ENCODE assay signal across 1 cellular context in genomic region chr2:61017556-61018318, GRCh38.
TF ChIP-seq lines count a peak whose summit lies in the region.

Gene PEX13, plus strand, starts transcription at chr2:61017720. Its CDS starts 40 bp downstream, at chr2:61017760.
Gene PUS10, minus strand, starts transcription at chr2:61018255. Its CDS starts 6,365 bp downstream, at chr2:61011890.

TF ChIP-seq in HepG2, 621 proteins besides CTCF, POLR2A, EP300 and RAD21 (continued from another document and continues in another):
- TF ChIP-seq RERE (CRISPR knock-in tag; IDR thresholded peaks at IDR 0.05; ENCODE audit: low read depth) (peak; percentile 73; the same call in 1 of the 2 replicates), ZMAT5 (CRISPR knock-in tag; IDR thresholded peaks at IDR 0.05; ENCODE audit: borderline replicate concordance, low read depth) (no peak), ZNF775 (CRISPR knock-in tag; IDR thresholded peaks at IDR 0.05; ENCODE audit: borderline replicate concordance) (peak; percentile 24; the same call in 1 of the 2 replicates), ERF (CRISPR knock-in tag; IDR thresholded peaks at IDR 0.05) (peak; percentile 92), MYPOP (CRISPR knock-in tag; IDR thresholded peaks at IDR 0.05) (peak; percentile 79; the same call in 1 of the 2 replicates), ZNF709 (CRISPR knock-in tag; IDR thresholded peaks at IDR 0.05) (0 out of 2 replicates have a peak, but pooled peaks have one; percentile 7), AFF4 (CRISPR knock-in tag; IDR thresholded peaks at IDR 0.05) (peak; percentile 15), ARNT2 (CRISPR knock-in tag; IDR thresholded peaks at IDR 0.05; ENCODE audit: low read depth) (peak; percentile 65), RFX3 (CRISPR knock-in tag; IDR thresholded peaks at IDR 0.05) (no peak), JUNB (CRISPR knock-in tag; IDR thresholded peaks at IDR 0.05; ENCODE audit: borderline replicate concordance) (0 out of 2 replicates have a peak, but pooled peaks have one; percentile 9), ZFX (CRISPR knock-in tag; IDR thresholded peaks at IDR 0.05; ENCODE audit: low read depth) (peak; percentile 68), NCOA1 (CRISPR knock-in tag; IDR thresholded peaks at IDR 0.05) (no peak), ARNTL (CRISPR knock-in tag; IDR thresholded peaks at IDR 0.05) (peak; percentile 70; the same call in 1 of the 2 replicates), TRIM24 (CRISPR knock-in tag; IDR thresholded peaks at IDR 0.05) (no peak; the same call in 1 of the 2 replicates), SMYD3 (CRISPR knock-in tag; IDR thresholded peaks at IDR 0.05) (peak; percentile 2; the same call in 1 of the 2 replicates), GLI4 (CRISPR knock-in tag; IDR thresholded peaks at IDR 0.05; ENCODE audit: borderline replicate concordance) (peak; percentile 78; the same call in 1 of the 2 replicates), REPIN1 (CRISPR knock-in tag; IDR thresholded peaks at IDR 0.05; ENCODE audit: borderline replicate concordance, low read depth) (peak; percentile 74; the same call in 1 of the 2 replicates), ZNF746 (CRISPR knock-in tag; IDR thresholded peaks at IDR 0.05) (peak; percentile 70), FOXJ3 (CRISPR knock-in tag; IDR thresholded peaks at IDR 0.05; ENCODE audit: borderline replicate concordance) (0 out of 2 replicates have a peak, but pooled peaks have one; percentile 5), HMG20B (CRISPR knock-in tag; conservative IDR thresholded peaks at IDR 0.05) (peak; percentile 83), MYC (CRISPR knock-in tag; IDR thresholded peaks at IDR 0.05; ENCODE audit: borderline replicate concordance) (peak; percentile 13; the same call in 1 of the 2 replicates), THYN1 (CRISPR knock-in tag; IDR thresholded peaks at IDR 0.05; ENCODE audit: borderline replicate concordance, low read depth) (peak; percentile 26; the same call in 1 of the 2 replicates), TGIF2 (CRISPR knock-in tag; IDR thresholded peaks at IDR 0.05) (peak; percentile 88), NCOR1 (IDR thresholded peaks at IDR 0.05; ENCODE audit: borderline replicate concordance, low read length) (peak; percentile 99), ZNF850 (CRISPR knock-in tag; conservative IDR thresholded peaks at IDR 0.05) (peak; percentile 19; the same call in 1 of the 2 replicates), ZNF407 (CRISPR knock-in tag; IDR thresholded peaks at IDR 0.05; ENCODE audit: not compliant biosample characterization) (peak; percentile 75), TBL1XR1 (IDR thresholded peaks at IDR 0.05; ENCODE audit: borderline replicate concordance, low read length, partially characterized antibody) (peak; percentile 11), HMGA1 (CRISPR knock-in tag; conservative IDR thresholded peaks at IDR 0.05) (no peak), KAT8 (CRISPR knock-in tag; IDR thresholded peaks at IDR 0.05) (peak; percentile 72), BHLHE40 (IDR thresholded peaks at IDR 0.05; ENCODE audit: low read length) (peak; percentile 28; the same call in 1 of the 2 replicates), YEATS4 (CRISPR knock-in tag; IDR thresholded peaks at IDR 0.05; ENCODE audit: borderline replicate concordance) (peak; percentile 92), AHR (CRISPR knock-in tag; IDR thresholded peaks at IDR 0.05) (no peak), ZNF781 (CRISPR knock-in tag; IDR thresholded peaks at IDR 0.05; ENCODE audit: borderline replicate concordance, not compliant biosample characterization) (peak; percentile 55), NFIC (IDR thresholded peaks at IDR 0.05; ENCODE audit: low read length) (peak; percentile 84; the same call in 1 of the 2 replicates), MAX (IDR thresholded peaks at IDR 0.05) (peak; percentile 74), RXRB (CRISPR knock-in tag; IDR thresholded peaks at IDR 0.05; ENCODE audit: borderline replicate concordance) (peak; percentile 89), CBFB (CRISPR knock-in tag; IDR thresholded peaks at IDR 0.05) (peak; percentile 58; the same call in 1 of the 2 replicates), ZNF883 (CRISPR knock-in tag; IDR thresholded peaks at IDR 0.05; ENCODE audit: not compliant biosample characterization) (peak; percentile 66), HNRNPLL (IDR thresholded peaks at IDR 0.05; ENCODE audit: low read depth, low read length, poor library complexity, severe bottlenecking) (peak; percentile 86), ZNF414 (CRISPR knock-in tag; IDR thresholded peaks at IDR 0.05) (0 out of 2 replicates have a peak, but pooled peaks have one; percentile 17), ZNF121 (CRISPR knock-in tag; IDR thresholded peaks at IDR 0.05) (peak; percentile 91), KDM2A (CRISPR knock-in tag; IDR thresholded peaks at IDR 0.05; ENCODE audit: borderline replicate concordance, low read depth) (peak; percentile 23), ZNF251 (CRISPR knock-in tag; IDR thresholded peaks at IDR 0.05) (no peak), SOX5 (CRISPR knock-in tag; IDR thresholded peaks at IDR 0.05; ENCODE audit: borderline replicate concordance) (peak; percentile 93; the same call in 1 of the 2 replicates)
